Comparison of ENCODE assay signal across 18 cellular contexts in genomic region chr16:14650629-14651028, GRCh38. TPM values are rescaled to one million over a fixed set of nuclear protein-coding genes. Genes with fewer than 3 reads are reported as not detected.
"Had no signal": no experiment of that assay in that cellular context is flagged by ENCODE, and none has a peak within 500 bp of the region (broad histone marks: within the 10 kb centered on the region; RNA-seq: fewer than 3 reads in every experiment).

No MANE protein-coding gene starts in this region.

- H2AFZ ChIP-seq: hepatocyte had no signal

- H3K4me2 ChIP-seq: hepatocyte had no signal

- DNase-seq: activated CD4-positive, alpha-beta T cell treated with anti-CD3 and anti-CD28 coated beads for 4 hours; activated CD8-positive, alpha-beta memory T cell treated with anti-CD3 and anti-CD28 coated beads, Interleukin-2, amount 10 ng/mL, durations not matched to agents 7 days and 5 days; adrenal gland; cortex of kidney; effector CD8-positive, alpha-beta T cell; kidney glomerular epithelial cell; pancreas; retina; stimulated activated CD4-positive, alpha-beta T cell treated with anti-CD3 and anti-CD28 coated beads, Interleukin-15, amount 100 ng/mL, for 24 hours; stimulated activated CD4-positive, alpha-beta T cell treated with anti-CD3 and anti-CD28 coated beads, Interleukin-4, amount 100 ng/mL, for 24 hours; T1000; tibial artery had no signal

- ATAC-seq: activated CD8-positive, alpha-beta memory T cell treated with anti-CD3 and anti-CD28 coated beads, Interleukin-2, amount 10 ng/mL, durations not matched to agents 7 days and 5 days; pancreas had no signal

- H3K4me3 Mint-ChIP-seq: activated CD8-positive, alpha-beta memory T cell treated with anti-CD3 and anti-CD28 coated beads, Interleukin-2, amount 10 ng/mL, durations not matched to agents 7 days and 5 days; central memory CD8-positive, alpha-beta T cell had no signal

- H3K27me3 Mint-ChIP-seq: activated CD8-positive, alpha-beta memory T cell treated with anti-CD3 and anti-CD28 coated beads, Interleukin-2, amount 10 ng/mL, durations not matched to agents 7 days and 5 days; central memory CD8-positive, alpha-beta T cell had no signal

- H3K4me3 ChIP-seq: adrenal gland, hepatocyte, pancreas, SJSA1, tibial artery, vagina had no signal

- H3K27ac ChIP-seq: hepatocyte, pancreas, SJSA1, tibial artery, vagina had no signal

- H3K4me1 ChIP-seq: adrenal gland, pancreas, SJSA1, tibial artery, vagina had no signal

- H3K9me3 Mint-ChIP-seq: central memory CD8-positive, alpha-beta T cell had no signal

- H3K4me1 Mint-ChIP-seq: activated CD8-positive, alpha-beta memory T cell treated with anti-CD3 and anti-CD28 coated beads, Interleukin-2, amount 10 ng/mL, durations not matched to agents 7 days and 5 days; central memory CD8-positive, alpha-beta T cell had no signal

- H3K27me3 ChIP-seq: adrenal gland, hepatocyte, pancreas, SJSA1, tibial artery, vagina had no signal

RNA-seq across cellular contexts. Expression of gene PLA2G10, which starts 43.5 kb away (rescaled TPM):
- total RNA-seq: activated CD8-positive, alpha-beta memory T cell treated with anti-CD3 and anti-CD28 coated beads, Interleukin-2, amount 10 ng/mL, durations not matched to agents 7 days and 5 days; adrenal gland; liver; SJSA1; skeletal muscle tissue; vagina had no signal
- polyA plus RNA-seq: adrenal gland, liver had no signal

RNA-seq across cellular contexts. Expression of gene NPIPA3, which starts 52.6 kb away (rescaled TPM):
- total RNA-seq: vagina had no signal
- polyA plus RNA-seq: hepatocyte had no signal
